ENCODE assay signal across 29 cellular contexts in genomic region chr1:75736016-75736415, GRCh38.
"Had no signal": no experiment of that assay in that cellular context is flagged by ENCODE, and none has a peak within 500 bp of the region (broad histone marks: within the 10 kb centered on the region; RNA-seq: fewer than 3 reads in every experiment).

No MANE protein-coding gene starts in this region.

- H3K36me3 ChIP-seq: ovary had no signal

- H3K27me3 Mint-ChIP-seq: dendritic cell treated with granulocyte-macrophage colony-stimulating factor and Interleukin-4, amounts not matched to agents 40 ng/mL and 50 ng/mL, for 4 days; memory B cell; stimulated activated memory B cell treated with anti-CD40 and anti-IgM and Interleukin-4, amounts not matched to agents 10 μg/mL and 1 μg/mL and 100 μg/mL, for 72 hours had no signal

- H3K9me3 ChIP-seq: esophagus muscularis mucosa, heart right ventricle, ovary, psoas muscle, spleen, testis, tibial artery, upper lobe of left lung had no signal

- H3K4me1 ChIP-seq: esophagus muscularis mucosa, foreskin keratinocyte, heart right ventricle, testis, tibial artery, upper lobe of left lung had no signal

- FAIRE-seq: endothelial cell of umbilical vein, urothelium cell line had no signal

- H3K4me3 ChIP-seq: esophagus muscularis mucosa, heart right ventricle, lung, ovary, psoas muscle, skin epidermis, spleen, testis, tibial artery, upper lobe of left lung had no signal

- H3K27me3 ChIP-seq: esophagus muscularis mucosa, foreskin keratinocyte, heart right ventricle, ovary, spleen, testis, tibial artery, upper lobe of left lung had no signal

- H3K4me3 Mint-ChIP-seq: dendritic cell treated with granulocyte-macrophage colony-stimulating factor and Interleukin-4, amounts not matched to agents 40 ng/mL and 50 ng/mL, for 4 days; endodermal cell; memory B cell; natural killer cell; stimulated activated memory B cell treated with anti-CD40 and anti-IgM and Interleukin-4, amounts not matched to agents 10 μg/mL and 1 μg/mL and 100 μg/mL, for 72 hours had no signal

- ATAC-seq: foreskin keratinocyte; heart right ventricle; left ventricle myocardium superior; natural killer cell; psoas muscle; right cardiac atrium; stimulated activated memory B cell treated with anti-CD40 and anti-IgM and Interleukin-4, amounts not matched to agents 10 μg/mL and 1 μg/mL and 100 μg/mL, for 72 hours; stimulated activated naive CD8-positive, alpha-beta T cell treated with anti-CD3 and anti-CD28 coated beads, Interleukin-15, Interleukin-2, amounts not matched to agents 100 U/mL and 50 U/mL, for 24 hours had no signal

- H3K27ac ChIP-seq: esophagus muscularis mucosa, foreskin keratinocyte, heart right ventricle, ovary, psoas muscle, skin epidermis, spleen, testis, tibial artery, upper lobe of left lung had no signal

- DNase-seq: effector CD8-positive, alpha-beta T cell; endodermal cell; foreskin keratinocyte; glutamatergic neuron; heart right ventricle; hippocampal formation; islet precursor cell; left ventricle myocardium superior; natural killer cell; occipital lobe; ovary; posterior cingulate gyrus; psoas muscle; right cardiac atrium; spleen; stimulated activated CD4-positive, alpha-beta T cell treated with anti-CD3 and anti-CD28 coated beads, Interleukin-4, amount 100 ng/mL, for 4 hours; stimulated activated naive CD8-positive, alpha-beta T cell treated with anti-CD3 and anti-CD28 coated beads, Interleukin-15, Interleukin-2, amounts not matched to agents 100 U/mL and 50 U/mL, for 24 hours; substantia nigra; testis; tibial artery; upper lobe of left lung had no signal

- H3K4me1 Mint-ChIP-seq: endodermal cell had no signal

- H3K9me3 Mint-ChIP-seq: dendritic cell treated with granulocyte-macrophage colony-stimulating factor and Interleukin-4, amounts not matched to agents 40 ng/mL and 50 ng/mL, for 4 days; endodermal cell; memory B cell; natural killer cell; stimulated activated memory B cell treated with anti-CD40 and anti-IgM and Interleukin-4, amounts not matched to agents 10 μg/mL and 1 μg/mL and 100 μg/mL, for 72 hours had no signal

- H3K27ac Mint-ChIP-seq: dendritic cell treated with granulocyte-macrophage colony-stimulating factor and Interleukin-4, amounts not matched to agents 40 ng/mL and 50 ng/mL, for 4 days; endodermal cell; memory B cell; natural killer cell; stimulated activated memory B cell treated with anti-CD40 and anti-IgM and Interleukin-4, amounts not matched to agents 10 μg/mL and 1 μg/mL and 100 μg/mL, for 72 hours had no signal
